23 cellular contexts compared by ENCODE assay signal in the genomic region with DNA sequence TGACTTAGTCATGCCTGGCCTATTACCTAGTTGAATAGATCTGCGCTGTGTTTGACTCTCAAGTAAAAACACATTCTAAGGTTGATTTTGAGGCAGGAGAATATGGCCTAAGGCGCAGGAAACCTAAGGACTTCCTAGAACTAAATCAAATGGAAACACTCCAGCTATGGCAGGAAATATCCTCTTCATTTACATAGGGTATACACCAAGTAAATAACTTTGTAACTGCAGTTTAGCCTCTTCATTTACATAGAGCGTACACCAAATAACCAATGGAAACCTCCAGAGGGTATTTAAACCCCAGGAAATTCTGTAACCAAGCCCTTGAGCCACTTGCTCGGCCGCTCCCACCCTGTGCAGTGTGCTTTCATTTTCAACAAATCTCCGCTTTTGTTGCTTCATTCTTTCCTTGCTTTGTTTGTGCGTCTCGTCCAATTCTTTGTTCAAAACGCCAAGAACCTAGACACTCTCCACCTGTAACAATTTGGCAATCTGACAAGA. TPM values are rescaled to one million over a fixed set of nuclear protein-coding genes. Genes with fewer than 3 reads are reported as not detected.
DNase-seq lines count a peak whose midpoint lies in the region; ATAC-seq, FAIRE-seq and TF ChIP-seq lines count a peak whose summit lies in the region.
"Had no signal": no experiment of that assay in that cellular context is flagged by ENCODE, and none has a peak within 500 bp of the region (broad histone marks: within the 10 kb centered on the region; RNA-seq: fewer than 3 reads in every experiment).

No MANE protein-coding gene starts in this region.

- no peak for TF ChIP-seq RAD21 in HepG2 (CRISPR knock-in tag; IDR thresholded peaks at IDR 0.05)

- CTCF ChIA-PET in HepG2 (lab: Yijun Ruan, JAX; ENCODE audit: low intra/inter-chr PET ratio, low total read pairs) (no interaction called here), A673 (lab: Charles Lee) (no interaction called here)

- peaks cover 32% of the 10 kb centered on the region for H3K4me1 Mint-ChIP-seq in brain

- POLR2A ChIA-PET in HepG2 (lab: Yijun Ruan, JAX), result no interaction called here
- POLR2A ChIA-PET in A673 (lab: Charles Lee; ENCODE audit: low non-redundant PET), result no interaction called here

- no peaks in the 10 kb centered on the region for H3K79me2 ChIP-seq in HepG2 (ENCODE audit: insufficient read depth, low read length)

- TF ChIP-seq POLR2A in HepG2 (IDR thresholded peaks at IDR 0.05; ENCODE audit: insufficient read depth in 1 of 2, low read depth in 2 of 2, low read length in 2 of 2) (no peak), right lobe of liver (IDR thresholded peaks at IDR 0.05) (no peak), GM12892 (IDR thresholded peaks at IDR 0.05; ENCODE audit: low read depth, low read length) (no peak)

- H3K4me2 ChIP-seq in HepG2 (ENCODE audit: low read depth, low read length), result peak overlapping the region; percentile 50

- BruUV-seq in HepG2 (replicated peaks; lab: Mats Ljungman, UMichigan) (no TSS peak), A673 (replicated peaks; lab: Mats Ljungman, UMichigan) (no TSS peak)

- H4K20me1 ChIP-seq in HepG2 (ENCODE audit: insufficient read depth, low read length), result no peaks in the 10 kb centered on the region

- H3K4me3 Mint-ChIP-seq in brain, result no peak overlapping the region
- H3K4me3 Mint-ChIP-seq: CD8-positive, alpha-beta memory T cell had no signal

- H3K9me3 ChIP-seq in HepG2 (ENCODE audit: low read length) (no peaks in the 10 kb centered on the region), right lobe of liver (no peaks in the 10 kb centered on the region), A673 (ENCODE audit: low read depth, low read length, poor library complexity, severe bottlenecking) (no peaks in the 10 kb centered on the region)
- H3K9me3 ChIP-seq: BE2C had no signal

- H3K9ac ChIP-seq in HepG2 (ENCODE audit: insufficient read depth, low read depth, low read length), result no peak overlapping the region

- peak overlapping the region in 3 of 5 experiments; percentile 32 to 76 (median 55) for H3K27ac Mint-ChIP-seq in brain
- H3K27ac Mint-ChIP-seq: CD14-positive monocyte had no signal

- H3K9me3 Mint-ChIP-seq in brain, result peaks cover 0 to 6% (median 0%) of the 10 kb centered on the region in 5 experiments
- H3K9me3 Mint-ChIP-seq: CD14-positive monocyte; CD8-positive, alpha-beta memory T cell had no signal

- no peak for DNase-seq in HepG2 (ENCODE audit: low spot score)
- no peak for DNase-seq in right lobe of liver
- DNase-seq in NCI-H2029 treated with DMSO at 0.1 percent for 48 hours (lab: John Stamatoyannopoulos, UW), result peak; percentile 56
- DNase-seq in A673 (ENCODE audit: low spot score), result no peak
- no peak for DNase-seq in GM12892 (ENCODE audit: insufficient read length)
- DNase-seq: BE2C; CD8-positive, alpha-beta memory T cell; DND-41; Karpas-422; NCI-H1092; NCI-H1417 treated with DMSO at 0.1 percent for 48 hours; NCI-H187 treated with DMSO at 0.1 percent for 48 hours; NCI-H2171; NCI-H226; NCI-H510A treated with DMSO at 0.1 percent for 48 hours; NCI-H748 treated with DMSO at 0.1 percent for 48 hours; Right ventricle myocardium superior had no signal

- H3K27me3 ChIP-seq in HepG2 (ENCODE audit: control insufficient read depth in 1 of 2, insufficient read depth in 2 of 2, low read length in 2 of 2) (no peaks in the 10 kb centered on the region), right lobe of liver (no peaks in the 10 kb centered on the region), A673 (replicated peaks; ENCODE audit: insufficient read depth, low read depth, low read length, poor library complexity) (no peaks in the 10 kb centered on the region)
- H3K27me3 ChIP-seq: BE2C had no signal

- H3K4me3 ChIP-seq in HepG2 (replicated peaks in 1 of 3; ENCODE audit: insufficient read depth in 1 of 3, low read depth in 2 of 3, low read length in 3 of 3) (peak overlapping the region in 2 of 3 experiments; percentile 17 to 25; a peak in 3 of 6 replicates), right lobe of liver (no peak overlapping the region), A673 (ENCODE audit: low read depth, low read length, poor library complexity, severe bottlenecking) (no peak overlapping the region)

- H3K27ac ChIP-seq in HepG2 (ENCODE audit: extremely low read length, insufficient read depth, low read length) (no peak overlapping the region), right lobe of liver (no peak overlapping the region), A673 (ENCODE audit: low read depth, low read length, poor library complexity, severe bottlenecking) (no peak overlapping the region)
- H3K27ac ChIP-seq: HL-60 had no signal

- FAIRE-seq in HepG2 (lab: Jason Lieb, UNC), result no peak
- FAIRE-seq in GM12892 (lab: Jason Lieb, UNC), result no peak
- FAIRE-seq: GM19239, H1 had no signal

- in situ Hi-C loops in HepG2 (cut with HindIII; ENCODE audit: extremely low pct_ligation_motif_present, low pct_unique_long_range_greater_than_20kb), result no loop called here

- ATAC-seq in HepG2, result peak; percentile 53
- ATAC-seq in right lobe of liver, result no peak
- ATAC-seq in HG03025 (IDR thresholded peaks at IDR 0.05; ENCODE audit: low FRiP score, unreplicated experiment), result no peak

- H3K4me1 ChIP-seq in HepG2 (ENCODE audit: insufficient read depth, low read length) (peaks cover 12% of the 10 kb centered on the region), right lobe of liver (no peaks in the 10 kb centered on the region), A673 (ENCODE audit: insufficient read depth, low read length, poor library complexity, severe bottlenecking) (no peaks in the 10 kb centered on the region)
- H3K4me1 ChIP-seq: BE2C had no signal

- WGBS in HepG2 (ENCODE audit: low lambda C conversion rate), result 65% methylated on average over 9 of the region's 9 CpGs
- WGBS in right lobe of liver (ENCODE audit: insufficient coverage, low coverage, low lambda C conversion rate, missing lambda C conversion rate), result 89% methylated on average over 8 of the region's 9 CpGs

- TF ChIP-seq CTCF in HepG2 (CRISPR knock-in tag; IDR thresholded peaks at IDR 0.05) (no peak), right lobe of liver (IDR thresholded peaks at IDR 0.05) (no peak), brain (conservative IDR thresholded peaks at IDR 0.05) (no peak), A673 (conservative IDR thresholded peaks at IDR 0.05; ENCODE audit: low read depth, low read length) (no peak)

- no peaks in the 10 kb centered on the region for H3K36me3 ChIP-seq in HepG2 (replicated peaks in 1 of 2; ENCODE audit: control insufficient read depth in 1 of 2, insufficient read depth in 2 of 2, low read length in 2 of 2)
- no peaks in the 10 kb centered on the region for H3K36me3 ChIP-seq in right lobe of liver
- no peaks in the 10 kb centered on the region for H3K36me3 ChIP-seq in A673 (ENCODE audit: insufficient read depth, low read length, poor library complexity, severe bottlenecking)
- H3K36me3 ChIP-seq: BE2C had no signal

- H3K27me3 Mint-ChIP-seq in brain, result no peaks in the 10 kb centered on the region

- intact Hi-C loops in HepG2 (cut with micrococcal nuclease; ENCODE audit: unreplicated experiment), result loop anchor here (2.0 kb wide), 1 partner anchor 111 kb away; no protein-coding TSS in a partner anchor
- intact Hi-C loops in right lobe of liver (cut with DNase I), result no loop called here
- intact Hi-C loops in A673 (cut with micrococcal nuclease; ENCODE audit: unreplicated experiment), result no loop called here

- no peak overlapping the region for H2AFZ ChIP-seq in HepG2 (ENCODE audit: low read length)

- no peaks in the 10 kb centered on the region for H3K36me3 Mint-ChIP-seq in brain
- H3K36me3 Mint-ChIP-seq: CD14-positive monocyte; CD8-positive, alpha-beta memory T cell had no signal

- TF ChIP-seq EP300 in HepG2 (IDR thresholded peaks at IDR 0.05; ENCODE audit: low read depth in 2 of 2, low read length in 2 of 2) (no peak), HepG2 (CRISPR knock-in tag; IDR thresholded peaks at IDR 0.05; ENCODE audit: borderline replicate concordance) (no peak)

RNA-seq across cellular contexts. Expression of a gene that starts 35.6 kb away (rescaled TPM):
- total RNA-seq in HepG2 (2016; rRNA removed; fragmentation: Illumina TruSeq; extraction: Trizol) (13.2 and 14.5 TPM in 2 replicates), right lobe of liver (1 to 10 TPM in 2 of 6 experiments, under 1 TPM in 3, not detected in 1; 0.14 to 2.0 (median 0.20) TPM), A673 (2021) (28.2 and 28.5 TPM in 2 replicates)
- total RNA-seq in HepG2 (2016; cell fraction: cytosol; rRNA removed; fragmentation: Illumina TruSeq; extraction: Trizol; ENCODE audit: low read depth), result 1.5 and 1.6 TPM in 2 replicates
- total RNA-seq in HepG2 (2016; cell fraction: insoluble cytoplasmic fraction; rRNA removed; fragmentation: Illumina TruSeq; extraction: Trizol), result 13.5 and 14.9 TPM in 2 replicates
- 5.1 and 6.7 TPM in 2 replicates for total RNA-seq in HepG2 (2016; cell fraction: membrane; rRNA removed; fragmentation: Illumina TruSeq; extraction: Trizol)
- total RNA-seq in HepG2 (2016; cell fraction: nucleus; rRNA removed; fragmentation: Illumina TruSeq; extraction: Trizol), result 13.9 and 16.8 TPM in 2 replicates
- polyA plus RNA-seq in HepG2 (2011; rRNA removed) (2.5 and 3.8 TPM in 2 replicates), brain (ENCODE audit: insufficient read depth, low read depth, low replicate concordance) (1.2 TPM)
- polyA plus RNA-seq in HepG2 (2011; cell fraction: cytosol; rRNA removed), result 1.4 TPM in 2 replicates
- 4.2 and 4.5 TPM in 2 replicates for polyA plus RNA-seq in HepG2 (2011; cell fraction: nucleus; rRNA removed)
- polyA plus RNA-seq in HepG2 (2012), result 2.0 and 4.1 TPM in 2 replicates
- 0.68 and 0.71 TPM in 2 replicates for polyA plus RNA-seq in HepG2 (2016; cell fraction: cytosol; fragmentation: Illumina TruSeq; extraction: Trizol; ENCODE audit: low read depth)
- polyA plus RNA-seq in HepG2 (2016; cell fraction: insoluble cytoplasmic fraction; fragmentation: Illumina TruSeq; extraction: Trizol; ENCODE audit: low read depth), result 7.6 and 9.3 TPM in 2 replicates
- 1.9 and 2.0 TPM in 2 replicates for polyA plus RNA-seq in HepG2 (2016; cell fraction: membrane; fragmentation: Illumina TruSeq; extraction: Trizol; ENCODE audit: low read depth)
- polyA plus RNA-seq in HepG2 (2016; cell fraction: nucleus; fragmentation: Illumina TruSeq; extraction: Trizol; ENCODE audit: insufficient read depth, low read depth), result 27.7 and 30.4 TPM in 2 replicates
- 1.5 and 8.3 TPM in 2 replicates for polyA minus RNA-seq in HepG2 (2011; rRNA and poly(A)+ RNA removed; ENCODE audit: low replicate concordance)
- polyA minus RNA-seq in HepG2 (2011; cell fraction: cytosol; rRNA and poly(A)+ RNA removed), result 1.6 and 2.0 TPM in 2 replicates
- polyA minus RNA-seq in HepG2 (2011; cell fraction: nucleus; rRNA and poly(A)+ RNA removed), result 7.5 and 8.9 TPM in 2 replicates
- polyA plus RNA-seq in GM12892 (2012; ENCODE audit: missing spikeins), result 8.4 TPM

RNA-seq across cellular contexts. Expression of a gene that starts 48.1 kb away (rescaled TPM):
- total RNA-seq in HepG2 (2016; rRNA removed; fragmentation: Illumina TruSeq; extraction: Trizol) (8.2 and 8.5 TPM in 2 replicates), right lobe of liver (1 to 10 TPM; 5.3 to 7.0 (median 6.1) TPM), A673 (2021) (19.7 and 19.9 TPM in 2 replicates)
- total RNA-seq in HepG2 (2016; cell fraction: cytosol; rRNA removed; fragmentation: Illumina TruSeq; extraction: Trizol; ENCODE audit: low read depth), result 27.8 and 33.5 TPM in 2 replicates
- total RNA-seq in HepG2 (2016; cell fraction: insoluble cytoplasmic fraction; rRNA removed; fragmentation: Illumina TruSeq; extraction: Trizol), result 6.5 and 8.0 TPM in 2 replicates
- total RNA-seq in HepG2 (2016; cell fraction: membrane; rRNA removed; fragmentation: Illumina TruSeq; extraction: Trizol), result 16.2 and 20.6 TPM in 2 replicates
- total RNA-seq in HepG2 (2016; cell fraction: nucleus; rRNA removed; fragmentation: Illumina TruSeq; extraction: Trizol), result 12.5 and 14.1 TPM in 2 replicates
- polyA plus RNA-seq in HepG2 (2011; rRNA removed) (7.7 and 8.8 TPM in 2 replicates), brain (ENCODE audit: insufficient read depth, low read depth, low replicate concordance) (22.4 TPM)
- polyA plus RNA-seq in HepG2 (2011; cell fraction: cytosol; rRNA removed), result 7.6 and 9.2 TPM in 2 replicates
- 9.7 and 10.3 TPM in 2 replicates for polyA plus RNA-seq in HepG2 (2011; cell fraction: nucleus; rRNA removed)
- polyA plus RNA-seq in HepG2 (2012), result 8.0 and 8.3 TPM in 2 replicates
- 6.3 and 8.5 TPM in 2 replicates for polyA plus RNA-seq in HepG2 (2016; cell fraction: cytosol; fragmentation: Illumina TruSeq; extraction: Trizol; ENCODE audit: low read depth)
- 9.6 and 10.0 TPM in 2 replicates for polyA plus RNA-seq in HepG2 (2016; cell fraction: insoluble cytoplasmic fraction; fragmentation: Illumina TruSeq; extraction: Trizol; ENCODE audit: low read depth)
- polyA plus RNA-seq in HepG2 (2016; cell fraction: membrane; fragmentation: Illumina TruSeq; extraction: Trizol; ENCODE audit: low read depth), result 9.4 and 11.9 TPM in 2 replicates
- polyA plus RNA-seq in HepG2 (2016; cell fraction: nucleus; fragmentation: Illumina TruSeq; extraction: Trizol; ENCODE audit: insufficient read depth, low read depth), result 12.6 and 16.4 TPM in 2 replicates
- 5.6 and 16.5 TPM in 2 replicates for polyA minus RNA-seq in HepG2 (2011; rRNA and poly(A)+ RNA removed; ENCODE audit: low replicate concordance)
- polyA minus RNA-seq in HepG2 (2011; cell fraction: cytosol; rRNA and poly(A)+ RNA removed), result 4.2 and 6.2 TPM in 2 replicates
- polyA minus RNA-seq in HepG2 (2011; cell fraction: nucleus; rRNA and poly(A)+ RNA removed), result 19.3 and 23.2 TPM in 2 replicates
- polyA plus RNA-seq in GM12892 (2012; ENCODE audit: missing spikeins), result 10.5 TPM

Comparison
In these comparisons a context has a peak if more than half of its experiments do, and no peak if none do; other contexts are left out.
1. H3K4me3 ChIP-seq: peak in HepG2 (2 of 3); none in right lobe of liver (0 of 3) and A673 (single experiment).